In the genomic region with DNA sequence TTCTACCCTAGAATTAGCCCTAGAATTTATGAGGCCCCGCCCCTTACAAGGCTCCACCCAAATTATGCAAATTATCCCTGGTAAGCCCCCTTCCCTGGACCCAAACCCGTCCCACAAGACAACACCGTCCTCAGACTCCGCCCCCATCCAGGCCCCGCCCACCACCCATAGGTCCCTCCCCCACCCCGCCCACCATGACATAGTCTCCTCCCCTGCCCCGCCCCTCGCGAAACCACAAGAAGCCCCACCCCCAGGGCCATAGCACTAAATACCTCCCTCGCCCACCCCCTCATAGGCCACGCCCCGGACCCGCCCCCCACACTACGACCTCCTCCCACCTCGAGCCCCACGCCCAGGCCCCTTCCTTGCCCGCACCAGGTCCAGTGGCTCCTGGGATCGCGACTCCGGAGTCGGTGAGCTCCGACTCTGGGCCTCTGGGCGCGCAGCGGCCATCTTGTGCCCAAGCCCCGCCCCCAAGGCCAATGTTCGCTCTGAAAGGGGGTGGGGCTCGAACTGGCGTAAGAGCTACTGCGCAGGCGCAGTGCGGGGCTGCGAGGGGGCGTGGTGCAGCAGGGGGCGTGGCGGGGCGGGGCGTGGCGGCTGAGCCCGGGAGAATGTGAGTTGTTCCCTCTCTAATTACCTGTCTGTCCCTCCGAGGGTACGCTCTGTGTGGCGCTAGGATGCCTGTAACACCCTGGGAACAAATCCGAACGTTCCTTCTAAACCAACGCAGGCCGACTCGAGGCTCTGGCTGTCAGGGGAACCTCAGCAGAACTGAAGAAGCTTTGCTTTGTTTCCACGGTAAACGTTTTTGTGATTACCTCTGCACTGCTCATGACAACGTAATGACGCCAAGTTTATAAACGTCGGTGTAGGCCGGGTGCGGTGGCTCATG, we compare ENCODE assay signal across 8 cellular contexts. TPM values are rescaled to one million over a fixed set of nuclear protein-coding genes. Genes with fewer than 3 reads are reported as not detected.
DNase-seq lines count a peak whose midpoint lies in the region; ATAC-seq, FAIRE-seq and TF ChIP-seq lines count a peak whose summit lies in the region.

A gene with protein sequence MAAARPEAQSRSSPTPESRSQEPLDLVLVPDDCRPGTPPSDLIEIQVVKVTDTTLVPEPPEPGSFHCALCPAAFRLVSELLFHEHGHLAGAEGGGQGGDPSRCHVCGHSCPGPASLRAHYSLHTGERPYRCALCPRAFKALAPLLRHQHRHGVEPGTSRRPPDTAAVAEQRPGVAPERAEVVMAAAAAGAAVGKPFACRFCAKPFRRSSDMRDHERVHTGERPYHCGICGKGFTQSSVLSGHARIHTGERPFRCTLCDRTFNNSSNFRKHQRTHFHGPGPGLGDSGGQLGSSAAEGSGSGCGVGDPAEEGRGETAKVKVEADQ (minus strand): TSS at position 458 of the 895 bp plus-strand sequence. CDS start 5 bp downstream, at position 453.

- H3K9me3 ChIP-seq in kidney (ENCODE audit: control insufficient read depth in 1 of 2, low read length in 2 of 2): no peaks in the 10 kb centered on the region

- FAIRE-seq in kidney (lab: Jason Lieb, UNC): no peak

- no peak for TF ChIP-seq CTCF in kidney (IDR thresholded peaks at IDR 0.05; ENCODE audit: borderline replicate concordance, extremely low read depth, insufficient read depth)

- peaks cover 0 to 6% of the 10 kb centered on the region in 2 donors for H3K36me3 ChIP-seq in kidney (ENCODE audit: control insufficient read depth in 1 of 2, insufficient read depth in 2 of 2, low read length in 2 of 2)

- H3K36me3 Mint-ChIP-seq in central memory CD8-positive, alpha-beta T cell (ENCODE audit: insufficient read depth): peaks cover 17% of the 10 kb centered on the region

- peak within 1 kb of the TSS; percentile 93 for H3K27ac Mint-ChIP-seq in central memory CD8-positive, alpha-beta T cell (ENCODE audit: low read depth)

- H3K9ac ChIP-seq in kidney (ENCODE audit: low read length in 2 of 2): peak within 1 kb of the TSS in 1 of 2 donors; percentile 71

- H3K4me3 ChIP-seq in kidney (ENCODE audit: low read length in 2 of 2): peak within 1 kb of the TSS; percentile 79 to 89

- peaks cover 40% of the 10 kb centered on the region for H3K4me1 Mint-ChIP-seq in central memory CD8-positive, alpha-beta T cell

- peak within 1 kb of the TSS; percentile 79 for H3K4me3 Mint-ChIP-seq in central memory CD8-positive, alpha-beta T cell

- intact Hi-C loops in kidney (cut with DNase I): no loop called here

- H3K9me3 Mint-ChIP-seq in central memory CD8-positive, alpha-beta T cell: no peaks in the 10 kb centered on the region

- peaks cover 5 to 6% of the 10 kb centered on the region in 2 donors for H3K4me1 ChIP-seq in kidney (ENCODE audit: control insufficient read depth in 1 of 2, insufficient read depth in 1 of 2, low read depth in 1 of 2, low read length in 2 of 2)

- peak; percentile 54 for ATAC-seq in HG03159 (IDR thresholded peaks at IDR 0.05; ENCODE audit: unreplicated experiment)
- ATAC-seq in central memory CD8-positive, alpha-beta T cell (replicated peaks; ENCODE audit: extremely low read depth, poor library complexity, severe bottlenecking): peak; percentile 66
- ATAC-seq in HG02610 (IDR thresholded peaks at IDR 0.05; ENCODE audit: unreplicated experiment): no peak

- no peaks in the 10 kb centered on the region for H3K27me3 Mint-ChIP-seq in central memory CD8-positive, alpha-beta T cell

- peak; percentile 81 for DNase-seq in GM04504 (ENCODE audit: low read depth)
- peak; percentile 88 to 98 for DNase-seq in NCI-H446 (lab: John Stamatoyannopoulos, UW)
- peak; percentile 94 for DNase-seq in activated CD4-positive, CD25-positive, alpha-beta regulatory T cell treated with anti-CD3 and anti-CD28 coated beads, Interleukin-2, amount 50 U/mL, for 72 hours
- peak; percentile 88 to 90 for DNase-seq in central memory CD8-positive, alpha-beta T cell (ENCODE audit: low spot score in 2 of 2)
- DNase-seq in kidney: peak; percentile 98
- peak; percentile 95 for DNase-seq in stimulated activated CD4-positive, alpha-beta T cell treated with anti-CD3 and anti-CD28 coated beads, Interleukin-12 subunit alpha, Interleukin-12 subunit beta, amount 100 ng/mL, for 4 hours

- H3K27ac ChIP-seq in kidney (ENCODE audit: low read depth in 2 of 2, low read length in 2 of 2): peak within 1 kb of the TSS; percentile 99

RNA-seq across cellular contexts. Expression of the gene that starts here (rescaled TPM):
- total RNA-seq in kidney: 9.8 TPM
- 6.6 TPM for polyA plus RNA-seq in kidney (ENCODE audit: insufficient read depth, low read depth, low replicate concordance)
